Comparison of ENCODE assay signal across 33 cellular contexts in genomic region chr10:122448600-122448999, GRCh38. TPM values are rescaled to one million over a fixed set of nuclear protein-coding genes. Genes with fewer than 3 reads are reported as not detected.
"Had no signal": no experiment of that assay in that cellular context is flagged by ENCODE, and none has a peak within 500 bp of the region (broad histone marks: within the 10 kb centered on the region; RNA-seq: fewer than 3 reads in every experiment).

No MANE protein-coding gene starts in this region.

- H3K4me3 ChIP-seq: neural progenitor cell, ovary, psoas muscle, skin epidermis, smooth muscle cell, spleen, suprapubic skin, testis, tibial artery, transverse colon, upper lobe of right lung, uterus had no signal

- H3K27me3 ChIP-seq: neural progenitor cell, ovary, suprapubic skin, testis, tibial artery, transverse colon, upper lobe of right lung, uterus had no signal

- H3K4me1 ChIP-seq: neural progenitor cell, parathyroid adenoma, suprapubic skin, testis, transverse colon, upper lobe of right lung, uterus had no signal

- H2AFZ ChIP-seq: neural progenitor cell, parathyroid adenoma had no signal

- H3K4me2 ChIP-seq: neural progenitor cell, smooth muscle cell had no signal

- H3K27ac ChIP-seq: neural progenitor cell, parathyroid adenoma, psoas muscle, skin epidermis, spleen, suprapubic skin, testis, tibial artery, transverse colon, upper lobe of right lung, uterus had no signal

- H3K9ac ChIP-seq: neural progenitor cell, parathyroid adenoma had no signal

- H3K9me3 ChIP-seq: ovary, psoas muscle, spleen, suprapubic skin, testis, tibial artery, transverse colon, upper lobe of right lung, uterus had no signal

- DNase-seq: natural killer cell; occipital lobe; ovary; posterior cingulate gyrus; psoas muscle; right cardiac atrium; spleen; stimulated activated CD4-positive, alpha-beta T cell treated with anti-CD3 and anti-CD28 coated beads, Interleukin-12 subunit alpha, Interleukin-12 subunit beta, amount 100 ng/mL, for 4 hours; stimulated activated CD4-positive, alpha-beta T cell treated with anti-CD3 and anti-CD28 coated beads, Interleukin-1b, Interleukin-23, amount 100 ng/mL, for 48 hours; stimulated activated CD4-positive, alpha-beta T cell treated with anti-CD3 and anti-CD28 coated beads, Interleukin-4, amount 100 ng/mL, for 1 hour; stimulated activated CD4-positive, alpha-beta T cell treated with anti-CD3 and anti-CD28 coated beads, Interleukin-4, amount 100 ng/mL, for 4 hours; stimulated activated CD8-positive, alpha-beta memory T cell treated with anti-CD3 and anti-CD28 coated beads, Interleukin-4, amount 100 ng/mL, for 48 hours; stimulated activated naive CD4-positive, alpha-beta T cell; stimulated activated naive CD8-positive, alpha-beta T cell treated with anti-CD3 and anti-CD28 coated beads, Interleukin-15, amount 100 ng/mL, for 72 hours; stimulated activated naive CD8-positive, alpha-beta T cell treated with anti-CD3 and anti-CD28 coated beads, Interleukin-15, Interleukin-2, amounts not matched to agents 100 U/mL and 50 U/mL, for 24 hours; substantia nigra; testis; tibial artery; transverse colon; upper lobe of right lung; uterus had no signal

- ATAC-seq: natural killer cell; psoas muscle; right cardiac atrium; sciatic nerve; stimulated activated memory B cell treated with anti-CD40 and anti-IgM and Interleukin-4, amounts not matched to agents 10 μg/mL and 1 μg/mL and 100 μg/mL, for 72 hours; stimulated activated naive CD8-positive, alpha-beta T cell treated with anti-CD3 and anti-CD28 coated beads, Interleukin-15, amount 100 ng/mL, for 72 hours; stimulated activated naive CD8-positive, alpha-beta T cell treated with anti-CD3 and anti-CD28 coated beads, Interleukin-15, Interleukin-2, amounts not matched to agents 100 U/mL and 50 U/mL, for 24 hours; upper lobe of right lung had no signal

- H3K36me3 ChIP-seq: neural progenitor cell, ovary, spleen, suprapubic skin, tibial artery, transverse colon, upper lobe of right lung, uterus had no signal

- H3K79me2 ChIP-seq: parathyroid adenoma had no signal

RNA-seq across cellular contexts. Expression of gene ARMS2, which starts 5.9 kb away (rescaled TPM):
- total RNA-seq: natural killer cell, occipital lobe, osteoblast, ovary, progenitor cell of endocrine pancreas, psoas muscle, renal cortical epithelial cell, right cardiac atrium, sciatic nerve, smooth muscle cell, spleen, transverse colon, upper lobe of right lung, urinary bladder, uterus had no signal
- polyA plus RNA-seq: neural cell, ovary, right cardiac atrium, smooth muscle cell, spleen, urinary bladder had no signal

RNA-seq across cellular contexts. Expression of gene HTRA1, which starts 12.8 kb away (rescaled TPM):
- total RNA-seq: natural killer cell had no signal
